27 cellular contexts compared by ENCODE assay signal in genomic region chr9:70983723-70984280, GRCh38.
"Had no signal": no experiment of that assay in that cellular context is flagged by ENCODE, and none has a peak within 500 bp of the region (broad histone marks: within the 10 kb centered on the region; RNA-seq: fewer than 3 reads in every experiment).

No MANE protein-coding gene starts in this region.

- H3K4me1 Mint-ChIP-seq: activated CD4-positive, alpha-beta T cell treated with anti-CD3 and anti-CD28 coated beads, Interleukin-2, amount 10 ng/mL, durations not matched to agents 7 days and 5 days; activated CD8-positive, alpha-beta memory T cell treated with anti-CD3 and anti-CD28 coated beads, Interleukin-2, amount 10 ng/mL, durations not matched to agents 7 days and 5 days; activated naive CD4-positive, alpha-beta T cell treated with anti-CD3 and anti-CD28 coated beads, Interleukin-2, amount 50 U/mL, for 24 hours; memory B cell; nephron had no signal

- DNase-seq: activated CD4-positive, alpha-beta T cell treated with anti-CD3 and anti-CD28 coated beads, Interleukin-2, amount 10 ng/mL, durations not matched to agents 7 days and 5 days; activated CD8-positive, alpha-beta memory T cell treated with anti-CD3 and anti-CD28 coated beads, Interleukin-2, amount 10 ng/mL, durations not matched to agents 7 days and 5 days; activated CD8-positive, alpha-beta T cell treated with anti-CD3 and anti-CD28 coated beads for 36 hours; activated gamma-delta T cell; activated T-cell treated with anti-CD3 and anti-CD28 coated beads for 4 hours; brain microvascular endothelial cell; caudate nucleus; dermis blood vessel endothelial cell; effector CD8-positive, alpha-beta T cell; heart left ventricle; left colon; pancreas; psoas muscle; stimulated activated CD4-positive, alpha-beta T cell treated with anti-CD3 and anti-CD28 coated beads, Interleukin-12 subunit alpha, Interleukin-12 subunit beta, amount 100 ng/mL, for 4 hours; stomach had no signal

- H3K36me3 Mint-ChIP-seq: activated CD8-positive, alpha-beta memory T cell treated with anti-CD3 and anti-CD28 coated beads, Interleukin-2, amount 10 ng/mL, durations not matched to agents 7 days and 5 days; activated naive CD4-positive, alpha-beta T cell treated with anti-CD3 and anti-CD28 coated beads, Interleukin-2, amount 50 U/mL, for 24 hours; memory B cell had no signal

- H3K36me3 ChIP-seq: ascending aorta, brain microvascular endothelial cell, heart left ventricle, neutrophil, pancreas, right atrium auricular region, stomach, suprapubic skin, tibial nerve had no signal

- H3K4me3 Mint-ChIP-seq: activated CD4-positive, alpha-beta T cell treated with anti-CD3 and anti-CD28 coated beads, Interleukin-2, amount 10 ng/mL, durations not matched to agents 7 days and 5 days; activated CD8-positive, alpha-beta memory T cell treated with anti-CD3 and anti-CD28 coated beads, Interleukin-2, amount 10 ng/mL, durations not matched to agents 7 days and 5 days; activated CD8-positive, alpha-beta T cell treated with anti-CD3 and anti-CD28 coated beads for 36 hours; activated naive CD4-positive, alpha-beta T cell treated with anti-CD3 and anti-CD28 coated beads, Interleukin-2, amount 50 U/mL, for 24 hours; activated T-helper 1 cell treated with anti-CD3 and anti-CD28 coated beads, Interleukin-12 subunit alpha, Interleukin-12 subunit beta, Interleukin-2, Interleukin-4 antibody, amounts not matched to agents 30 ng/mL and 10 ng/mL and 1 ng/mL, durations not matched to agents 14 hours and 24 hours and 36 hours; memory B cell; nephron had no signal

- H3K27me3 ChIP-seq: ascending aorta, brain microvascular endothelial cell, heart left ventricle, neutrophil, pancreas, right atrium auricular region, stomach, suprapubic skin, tibial nerve had no signal

- H3K9me3 ChIP-seq: ascending aorta, neutrophil, pancreas, psoas muscle, right atrium auricular region, suprapubic skin had no signal

- H3K4me3 ChIP-seq: ascending aorta, heart left ventricle, pancreas, psoas muscle, right atrium auricular region, stomach, suprapubic skin, tibial nerve had no signal

- H3K27ac Mint-ChIP-seq: activated CD4-positive, alpha-beta T cell treated with anti-CD3 and anti-CD28 coated beads, Interleukin-2, amount 10 ng/mL, durations not matched to agents 7 days and 5 days; activated CD8-positive, alpha-beta memory T cell treated with anti-CD3 and anti-CD28 coated beads, Interleukin-2, amount 10 ng/mL, durations not matched to agents 7 days and 5 days; activated CD8-positive, alpha-beta T cell treated with anti-CD3 and anti-CD28 coated beads for 36 hours; activated naive CD4-positive, alpha-beta T cell treated with anti-CD3 and anti-CD28 coated beads, Interleukin-2, amount 50 U/mL, for 24 hours; activated T-helper 1 cell treated with anti-CD3 and anti-CD28 coated beads, Interleukin-12 subunit alpha, Interleukin-12 subunit beta, Interleukin-2, Interleukin-4 antibody, amounts not matched to agents 30 ng/mL and 10 ng/mL and 1 ng/mL, durations not matched to agents 14 hours and 24 hours and 36 hours; memory B cell; nephron had no signal

- H3K4me1 ChIP-seq: ascending aorta, heart left ventricle, pancreas, psoas muscle, right atrium auricular region, stomach, suprapubic skin, tibial nerve had no signal

- H3K9me3 Mint-ChIP-seq: activated CD4-positive, alpha-beta T cell treated with anti-CD3 and anti-CD28 coated beads, Interleukin-2, amount 10 ng/mL, durations not matched to agents 7 days and 5 days had no signal

- H3K27ac ChIP-seq: ascending aorta, brain microvascular endothelial cell, heart left ventricle, neutrophil, pancreas, psoas muscle, right atrium auricular region, stomach, suprapubic skin, tibial nerve, VCaP had no signal

- ATAC-seq: activated CD4-positive, CD25-positive, alpha-beta regulatory T cell treated with anti-CD3 and anti-CD28 coated beads, Interleukin-2, amount 50 U/mL, for 24 hours; activated CD8-positive, alpha-beta memory T cell treated with anti-CD3 and anti-CD28 coated beads, Interleukin-2, amount 10 ng/mL, durations not matched to agents 7 days and 5 days; activated CD8-positive, alpha-beta T cell treated with anti-CD3 and anti-CD28 coated beads for 36 hours; esophagus mucosa; heart left ventricle; left colon; pancreas; psoas muscle had no signal

- H3K27me3 Mint-ChIP-seq: activated CD4-positive, alpha-beta T cell treated with anti-CD3 and anti-CD28 coated beads, Interleukin-2, amount 10 ng/mL, durations not matched to agents 7 days and 5 days; activated CD8-positive, alpha-beta memory T cell treated with anti-CD3 and anti-CD28 coated beads, Interleukin-2, amount 10 ng/mL, durations not matched to agents 7 days and 5 days; activated CD8-positive, alpha-beta T cell treated with anti-CD3 and anti-CD28 coated beads for 36 hours; activated naive CD4-positive, alpha-beta T cell treated with anti-CD3 and anti-CD28 coated beads, Interleukin-2, amount 50 U/mL, for 24 hours; memory B cell had no signal
